Comparison of ENCODE assay signal across 1 cellular context in the genomic region with DNA sequence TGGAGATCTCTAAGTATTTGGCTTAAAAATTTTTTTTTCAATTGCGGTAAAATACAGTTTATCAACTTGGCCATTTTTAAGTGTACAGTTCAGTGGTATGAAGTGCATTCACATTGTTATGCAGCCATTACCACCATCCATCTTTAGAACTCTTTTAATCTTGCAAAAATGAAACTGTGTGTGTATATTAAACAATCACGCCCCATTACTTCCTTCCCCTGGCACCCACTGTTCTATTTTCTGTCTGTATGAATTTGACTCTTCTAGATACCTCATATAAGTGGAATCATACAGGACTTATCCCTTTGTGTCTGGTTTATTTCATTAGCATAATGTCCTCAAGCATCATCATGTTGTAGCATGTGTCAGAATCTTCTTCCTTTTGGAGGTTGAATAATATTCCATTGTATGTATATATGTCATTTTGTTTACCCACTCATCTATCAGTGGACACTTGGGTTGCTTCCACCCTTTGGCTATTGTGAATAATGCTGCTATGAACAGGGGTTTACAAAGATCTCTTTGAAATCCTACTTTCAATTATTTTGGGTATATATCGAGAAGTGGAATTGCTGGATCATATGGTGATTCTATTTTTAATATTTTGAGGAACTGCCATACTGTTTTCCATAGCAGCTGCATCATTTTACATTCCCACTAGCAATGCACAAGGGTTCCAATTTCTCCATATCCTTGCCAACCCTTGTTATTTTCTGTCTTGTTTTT.
TF ChIP-seq lines count a peak whose summit lies in the region.

No MANE protein-coding gene starts in this region.

TF ChIP-seq in IMR-90, 13 proteins besides CTCF, POLR2A, EP300 and RAD21:
- TF ChIP-seq, protein P1, sequence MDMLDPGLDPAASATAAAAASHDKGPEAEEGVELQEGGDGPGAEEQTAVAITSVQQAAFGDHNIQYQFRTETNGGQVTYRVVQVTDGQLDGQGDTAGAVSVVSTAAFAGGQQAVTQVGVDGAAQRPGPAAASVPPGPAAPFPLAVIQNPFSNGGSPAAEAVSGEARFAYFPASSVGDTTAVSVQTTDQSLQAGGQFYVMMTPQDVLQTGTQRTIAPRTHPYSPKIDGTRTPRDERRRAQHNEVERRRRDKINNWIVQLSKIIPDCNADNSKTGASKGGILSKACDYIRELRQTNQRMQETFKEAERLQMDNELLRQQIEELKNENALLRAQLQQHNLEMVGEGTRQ (IDR thresholded peaks at IDR 0.05; ENCODE audit: low read depth, low read length) = no peak
- TF ChIP-seq NFE2L2 (IDR thresholded peaks at IDR 0.05; ENCODE audit: low read depth, low read length) = no peak
- no peak for TF ChIP-seq ELK1 (IDR thresholded peaks at IDR 0.05; ENCODE audit: borderline replicate concordance, low read depth, low read length)
- no peak for TF ChIP-seq MXI1 (IDR thresholded peaks at IDR 0.05; ENCODE audit: borderline replicate concordance, low read depth, low read length)
- TF ChIP-seq CEBPB (IDR thresholded peaks at IDR 0.05; ENCODE audit: low read depth, low read length) = no peak
- TF ChIP-seq SMC3 (IDR thresholded peaks at IDR 0.05; ENCODE audit: low read depth, low read length) = no peak
